20 cellular contexts compared by ENCODE assay signal in the genomic region with DNA sequence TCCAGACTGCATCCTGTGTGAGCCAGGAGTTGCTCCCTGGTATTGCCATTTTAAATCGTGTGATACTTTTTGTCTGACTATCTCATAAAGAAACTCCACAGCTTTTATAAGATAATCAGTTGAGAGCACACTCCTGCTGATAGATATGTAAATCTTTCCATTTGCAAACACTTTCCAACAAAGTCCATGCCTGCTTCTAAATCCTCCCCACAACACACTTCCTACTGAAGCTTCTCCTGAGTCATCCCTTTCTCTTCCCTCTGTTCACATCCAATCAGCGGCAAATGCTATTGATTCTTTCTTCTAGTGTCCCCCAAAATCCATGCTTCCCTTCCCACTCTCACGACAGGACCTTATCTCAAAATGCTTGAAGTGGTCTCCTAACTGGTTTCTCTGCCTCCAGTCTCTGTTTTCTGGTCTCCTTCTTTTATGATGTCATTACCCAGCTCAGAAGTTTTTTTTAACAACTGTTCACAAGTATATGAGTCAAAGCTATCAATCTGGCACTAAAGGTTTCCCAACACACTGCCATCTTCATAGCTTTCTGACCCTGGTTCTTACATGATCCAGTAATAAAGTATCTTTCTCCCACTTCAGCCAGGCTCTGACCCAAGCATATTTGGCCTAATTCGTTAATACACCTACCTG. TPM values are rescaled to one million over a fixed set of nuclear protein-coding genes. Genes with fewer than 3 reads are reported as not detected.
DNase-seq lines count a peak whose midpoint lies in the region; FAIRE-seq and TF ChIP-seq lines count a peak whose summit lies in the region.
"Had no signal": no experiment of that assay in that cellular context is flagged by ENCODE, and none has a peak within 500 bp of the region (broad histone marks: within the 10 kb centered on the region; RNA-seq: fewer than 3 reads in every experiment).

No MANE protein-coding gene starts in this region.

- H2AFZ ChIP-seq in GM23248: no peak overlapping the region

- no peaks in the 10 kb centered on the region for H3K36me3 ChIP-seq in GM23248 (ENCODE audit: low read depth)
- H3K36me3 ChIP-seq: neutrophil had no signal

- H4K20me1 ChIP-seq in GM23248 (ENCODE audit: insufficient read depth): no peaks in the 10 kb centered on the region

- H3K79me2 ChIP-seq in GM23248 (ENCODE audit: insufficient read depth): peaks cover 2% of the 10 kb centered on the region

- H3K27me3 Mint-ChIP-seq in progenitor cell of endocrine pancreas: peaks cover 5% of the 10 kb centered on the region

- H3K4me3 Mint-ChIP-seq in progenitor cell of endocrine pancreas (ENCODE audit: low read depth): no peak overlapping the region
- H3K4me3 Mint-ChIP-seq: activated T-helper 1 cell treated with anti-CD3 and anti-CD28 coated beads, Interleukin-12 subunit alpha, Interleukin-12 subunit beta, Interleukin-2, Interleukin-4 antibody, amounts not matched to agents 30 ng/mL and 10 ng/mL and 1 ng/mL, durations not matched to agents 14 hours and 24 hours and 36 hours; B cell; T-cell had no signal

- H3K27me3 ChIP-seq in GM23248 (replicated peaks; ENCODE audit: insufficient read depth): no peaks in the 10 kb centered on the region

- H3K27ac ChIP-seq in GM23248: no peak overlapping the region
- H3K27ac ChIP-seq: neutrophil had no signal

- H3K36me3 Mint-ChIP-seq in progenitor cell of endocrine pancreas (ENCODE audit: insufficient read depth): no peaks in the 10 kb centered on the region
- H3K36me3 Mint-ChIP-seq: T-cell had no signal

- 93 to 98% methylated on average over 4 of the region's 4 CpGs for WGBS in GM23248 (ENCODE audit: low coverage in 1 of 2, low lambda C conversion rate in 2 of 2, missing lambda C conversion rate in 2 of 2), 2 experiments

- no peak for FAIRE-seq in H54 (lab: Jason Lieb, UNC)
- FAIRE-seq: D721Med had no signal

- no peak overlapping the region for H3K4me2 ChIP-seq in GM23248 (ENCODE audit: unreplicated experiment)

- 0 out of 2 replicates have a peak, but pooled peaks cover 4% of the 10 kb centered on the region for H3K4me1 ChIP-seq in GM23248 (ENCODE audit: insufficient read depth)

- H3K4me3 ChIP-seq in GM23248: no peak overlapping the region
- no peak overlapping the region for H3K4me3 ChIP-seq in fibroblast of mammary gland (ENCODE audit: control insufficient read depth, low read depth, low read length)
- H3K4me3 ChIP-seq: mucosa of descending colon had no signal

- no peak for TF ChIP-seq CTCF in fibroblast of mammary gland (conservative IDR thresholded peaks at IDR 0.05; ENCODE audit: control insufficient read depth, insufficient read depth, low read depth, low read length)
- TF ChIP-seq CTCF in progenitor cell of endocrine pancreas (IDR thresholded peaks at IDR 0.05; ENCODE audit: unreplicated experiment): no peak

- no peak for TF ChIP-seq POLR2A in H54 (IDR thresholded peaks at IDR 0.05; ENCODE audit: low read depth, low read length)

- H3F3A ChIP-seq in GM23248 (ENCODE audit: insufficient read depth): peaks cover 9% of the 10 kb centered on the region; the same call in 1 of the 2 replicates

- H3K9me3 ChIP-seq in GM23248 (ENCODE audit: low read depth): no peaks in the 10 kb centered on the region
- H3K9me3 ChIP-seq: mucosa of descending colon, neutrophil had no signal

- H3K27ac Mint-ChIP-seq in progenitor cell of endocrine pancreas: peak overlapping the region; percentile 69
- H3K27ac Mint-ChIP-seq: activated T-helper 1 cell treated with anti-CD3 and anti-CD28 coated beads, Interleukin-12 subunit alpha, Interleukin-12 subunit beta, Interleukin-2, Interleukin-4 antibody, amounts not matched to agents 30 ng/mL and 10 ng/mL and 1 ng/mL, durations not matched to agents 14 hours and 24 hours and 36 hours; B cell; T-cell had no signal

- H3K4me1 Mint-ChIP-seq in progenitor cell of endocrine pancreas (ENCODE audit: low read depth): peaks cover 13% of the 10 kb centered on the region

- no peak overlapping the region for H3K9ac ChIP-seq in GM23248

- no peaks in the 10 kb centered on the region for H3K9me2 ChIP-seq in GM23248 (ENCODE audit: insufficient read depth)

- DNase-seq in GM23248 (peak; percentile 52), LHCN-M2 (ENCODE audit: low read depth) (peak; percentile 55), fibroblast of mammary gland (ENCODE audit: low read depth) (peak; percentile 78), progenitor cell of endocrine pancreas (ENCODE audit: low spot score, unreplicated experiment) (no peak), NCI-H748 (lab: John Stamatoyannopoulos, UW; ENCODE audit: unreplicated experiment) (no peak), H54 (ENCODE audit: insufficient read length, low spot score) (no peak), cerebellum (ENCODE audit: low spot score) (no peak)
- DNase-seq: central memory CD4-positive, alpha-beta T cell; effector CD8-positive, alpha-beta T cell; hypothalamus; left cardiac atrium; mucosa of descending colon; NCI-H187; NCI-H446; stimulated activated CD4-positive, alpha-beta T cell treated with anti-CD3 and anti-CD28 coated beads, Interleukin-2, amount 100 ng/mL, for 48 hours; T-cell had no signal

- no peaks in the 10 kb centered on the region for H3K9me3 Mint-ChIP-seq in progenitor cell of endocrine pancreas (ENCODE audit: low read depth)
- H3K9me3 Mint-ChIP-seq: activated T-helper 1 cell treated with anti-CD3 and anti-CD28 coated beads, Interleukin-12 subunit alpha, Interleukin-12 subunit beta, Interleukin-2, Interleukin-4 antibody, amounts not matched to agents 30 ng/mL and 10 ng/mL and 1 ng/mL, durations not matched to agents 14 hours and 24 hours and 36 hours had no signal

- in situ Hi-C loops in GM23248 (cut with MboI): no loop called here

RNA-seq across cellular contexts. Expression of gene WWTR1, which starts 4.5 kb away (rescaled TPM):
- total RNA-seq in GM23248 (2014; rRNA removed; shearing (Covaris generic)): 53.3 and 57.4 TPM in 2 replicates
- 75.7 and 78.2 TPM in 2 replicates for polyA plus RNA-seq in GM23248 (2016; fragmentation: Nextera tagmentation; extraction: Ambion mirVana)
- total RNA-seq in LHCN-M2 (2014; rRNA removed): 59.1 and 73.5 TPM in 2 replicates
- 33.7 TPM for polyA plus RNA-seq in LHCN-M2 (2012)
- 15.0 and 18.1 TPM in 2 replicates for total RNA-seq in progenitor cell of endocrine pancreas
- 11.8 TPM for total RNA-seq in cerebellum

Comparison
In these comparisons a context has a peak if more than half of its experiments do, and no peak if none do; other contexts are left out.
1. DNase-seq: peak in GM23248 (single experiment), LHCN-M2 (single experiment) and fibroblast of mammary gland (single experiment); none in progenitor cell of endocrine pancreas (single experiment), NCI-H748 (single experiment), H54 (single experiment) and cerebellum (single experiment).